Comparison of ENCODE assay signal across 16 cellular contexts in genomic region chr22:24148586-24148985, GRCh38. TPM values are rescaled to one million over a fixed set of nuclear protein-coding genes. Genes with fewer than 3 reads are reported as not detected.
DNase-seq lines count a peak whose midpoint lies in the region; ATAC-seq and TF ChIP-seq lines count a peak whose summit lies in the region.
"Had no signal": no experiment of that assay in that cellular context is flagged by ENCODE, and none has a peak within 500 bp of the region (broad histone marks: within the 10 kb centered on the region; RNA-seq: fewer than 3 reads in every experiment).

No MANE protein-coding gene starts in this region.

- H3K4me1 Mint-ChIP-seq in effector memory CD8-positive, alpha-beta T cell (ENCODE audit: low read depth in 2 of 2), result peaks cover 46 to 50% of the 10 kb centered on the region in 2 donors

- H3K4me1 ChIP-seq in prostate gland (replicated peaks), result peaks cover 29% of the 10 kb centered on the region

- DNase-seq in AG10803 (ENCODE audit: low read depth), result peak; percentile 30
- peak; percentile 31 for DNase-seq in GM03348 (ENCODE audit: low spot score)
- no peak for DNase-seq in effector memory CD8-positive, alpha-beta T cell
- no peak for DNase-seq in prostate gland (ENCODE audit: low spot score)
- DNase-seq in activated effector memory CD4-positive, alpha-beta T cell treated with Interleukin-2 at 50 U/mL for 16 hours, result no peak
- no peak for DNase-seq in COLO829 (ENCODE audit: low spot score)
- no peak for DNase-seq in NCI-H2081 (lab: John Stamatoyannopoulos, UW)
- DNase-seq: DND-41, NCI-H2029, nucleus accumbens, RPMI8226 had no signal

- no peak overlapping the region for H3K4me3 Mint-ChIP-seq in effector memory CD8-positive, alpha-beta T cell
- H3K4me3 Mint-ChIP-seq: activated naive CD4-positive, alpha-beta T cell treated with anti-CD3 and anti-CD28 coated beads, Interleukin-2, amount 50 U/mL, for 24 hours; B cell; type B pancreatic cell had no signal

- no peaks in the 10 kb centered on the region for H3K27me3 Mint-ChIP-seq in effector memory CD8-positive, alpha-beta T cell
- H3K27me3 Mint-ChIP-seq: activated naive CD4-positive, alpha-beta T cell treated with anti-CD3 and anti-CD28 coated beads, Interleukin-2, amount 50 U/mL, for 24 hours; B cell; type B pancreatic cell had no signal

- intact Hi-C loops in prostate gland (cut with DNase I), result no loop called here

- H3K4me3 ChIP-seq in AG10803 (ENCODE audit: low read length), result no peak overlapping the region
- H3K4me3 ChIP-seq in prostate gland, result no peak overlapping the region

- no peaks in the 10 kb centered on the region for H3K36me3 ChIP-seq in prostate gland

- H3K9me3 Mint-ChIP-seq in effector memory CD8-positive, alpha-beta T cell, result no peaks in the 10 kb centered on the region
- H3K9me3 Mint-ChIP-seq: activated naive CD4-positive, alpha-beta T cell treated with anti-CD3 and anti-CD28 coated beads, Interleukin-2, amount 50 U/mL, for 24 hours; type B pancreatic cell had no signal

- H3K9me3 ChIP-seq in prostate gland, result no peaks in the 10 kb centered on the region

- TF ChIP-seq CTCF in AG10803 (conservative IDR thresholded peaks at IDR 0.05; ENCODE audit: low read length) (no peak), prostate gland (IDR thresholded peaks at IDR 0.05) (no peak)

- peak overlapping the region; percentile 83 to 88 for H3K27ac Mint-ChIP-seq in effector memory CD8-positive, alpha-beta T cell
- H3K27ac Mint-ChIP-seq: B cell had no signal

- H3K27me3 ChIP-seq in prostate gland (replicated peaks; ENCODE audit: insufficient read depth), result no peaks in the 10 kb centered on the region

- no peak for ATAC-seq in effector memory CD8-positive, alpha-beta T cell (replicated peaks)
- no peak for ATAC-seq in GM21717 (IDR thresholded peaks at IDR 0.05; ENCODE audit: unreplicated experiment)
- ATAC-seq: esophagus mucosa had no signal

- no peak for TF ChIP-seq POLR2A in prostate gland (IDR thresholded peaks at IDR 0.05)

- WGBS in prostate gland, result 83% methylated on average over 4 of the region's 4 CpGs

- H3K27ac ChIP-seq in prostate gland, result peak overlapping the region; percentile 52 to 82

- H3K36me3 Mint-ChIP-seq in effector memory CD8-positive, alpha-beta T cell (ENCODE audit: insufficient read depth), result peaks cover 8% of the 10 kb centered on the region
- H3K36me3 Mint-ChIP-seq: activated naive CD4-positive, alpha-beta T cell treated with anti-CD3 and anti-CD28 coated beads, Interleukin-2, amount 50 U/mL, for 24 hours; type B pancreatic cell had no signal

RNA-seq across cellular contexts. Expression of gene SUSD2, which starts 32.7 kb away (rescaled TPM):
- 1 to 10 TPM; 7.8 to 9.3 TPM for total RNA-seq in prostate gland

Comparison
In these comparisons a context has a peak if more than half of its experiments do, and no peak if none do; other contexts are left out.
1. DNase-seq: peak in AG10803 (single experiment) and GM03348 (single experiment); none in effector memory CD8-positive, alpha-beta T cell (0 of 3), prostate gland (single experiment), activated effector memory CD4-positive, alpha-beta T cell treated with Interleukin-2 at 50 U/mL for 16 hours (single experiment), COLO829 (single experiment) and NCI-H2081 (0 of 2).